Comparison of ENCODE assay signal across 1 cellular context in genomic region chr10:86613905-86614304, GRCh38.
A peak's percentile ranks its signal among the peaks of the same experiment; 100 is the strongest.
TF ChIP-seq lines count a peak whose summit lies in the region.

No MANE protein-coding gene starts in this region.

TF ChIP-seq in K562, 482 proteins besides CTCF, POLR2A, EP300 and RAD21:
- TF ChIP-seq CEBPG (CRISPR knock-in tag; IDR thresholded peaks at IDR 0.05) (no peak), CEBPG (tag; conservative IDR thresholded peaks at IDR 0.05 in 1 of 2, IDR thresholded peaks at IDR 0.05 in 1 of 2) (peak in 1 of 2 experiments; percentile 42; a peak in 1 of 4 replicates), MAZ (CRISPR knock-in tag; conservative IDR thresholded peaks at IDR 0.05 in 1 of 2, IDR thresholded peaks at IDR 0.05 in 1 of 2) (no peak), ZNF311 (CRISPR knock-in tag; IDR thresholded peaks at IDR 0.05) (no peak), TEAD2 (tag; IDR thresholded peaks at IDR 0.05) (no peak), OTX1 (CRISPR knock-in tag; IDR thresholded peaks at IDR 0.05) (no peak), ZNF384 (IDR thresholded peaks at IDR 0.05; ENCODE audit: low read depth, low read length) (no peak)
